2 cellular contexts compared by ENCODE assay signal in genomic region chr14:71266994-71267636, GRCh38.
TF ChIP-seq lines count a peak whose summit lies in the region.

No MANE protein-coding gene starts in this region.

TF ChIP-seq in liver, 16 proteins besides CTCF, POLR2A, EP300 and RAD21:
- TF ChIP-seq HNF4A (conservative IDR thresholded peaks at IDR 0.05) (no peak), EGR1 (IDR thresholded peaks at IDR 0.05; ENCODE audit: low read depth in 2 of 2) (no peak), SP1 (IDR thresholded peaks at IDR 0.05) (no peak), HNF4G (IDR thresholded peaks at IDR 0.05) (no peak), MAX (IDR thresholded peaks at IDR 0.05) (no peak), YY1 (IDR thresholded peaks at IDR 0.05) (no peak), ATF3 (IDR thresholded peaks at IDR 0.05) (no peak), NR2F2 (IDR thresholded peaks at IDR 0.05) (no peak), TAF1 (conservative IDR thresholded peaks at IDR 0.05) (no peak), REST (IDR thresholded peaks at IDR 0.05) (no peak), RXRA (IDR thresholded peaks at IDR 0.05) (no peak), FOXA1 (IDR thresholded peaks at IDR 0.05) (no peak)

TF ChIP-seq in HepG2, 621 proteins besides CTCF, POLR2A, EP300 and RAD21:
- TF ChIP-seq ZSCAN12 (CRISPR knock-in tag; IDR thresholded peaks at IDR 0.05) (no peak), PITX1 (CRISPR knock-in tag; IDR thresholded peaks at IDR 0.05) (no peak), KLF11 (CRISPR knock-in tag; IDR thresholded peaks at IDR 0.05) (no peak), HNF4G (IDR thresholded peaks at IDR 0.05; ENCODE audit: borderline replicate concordance, low read depth, low read length) (no peak), HNF4G (CRISPR knock-in tag; IDR thresholded peaks at IDR 0.05; ENCODE audit: borderline replicate concordance, low read depth) (no peak), DNMT1 (CRISPR knock-in tag; IDR thresholded peaks at IDR 0.05) (no peak), CBX2 (IDR thresholded peaks at IDR 0.05; ENCODE audit: low read depth, low read length) (no peak), CBX2 (CRISPR knock-in tag; IDR thresholded peaks at IDR 0.05; ENCODE audit: low read depth) (no peak), RAD51 (IDR thresholded peaks at IDR 0.05; ENCODE audit: borderline replicate concordance) (no peak), ZMAT5 (CRISPR knock-in tag; IDR thresholded peaks at IDR 0.05; ENCODE audit: borderline replicate concordance, low read depth) (no peak), ZFYVE20 (CRISPR knock-in tag; IDR thresholded peaks at IDR 0.05; ENCODE audit: borderline replicate concordance, low read depth) (no peak), PREB (CRISPR knock-in tag; IDR thresholded peaks at IDR 0.05) (no peak), ZNF33A (CRISPR knock-in tag; IDR thresholded peaks at IDR 0.05; ENCODE audit: borderline replicate concordance) (no peak), CHD2 (IDR thresholded peaks at IDR 0.05; ENCODE audit: low read depth, low read length) (no peak), SKIL (CRISPR knock-in tag; IDR thresholded peaks at IDR 0.05; ENCODE audit: borderline replicate concordance) (no peak), ZNF557 (CRISPR knock-in tag; IDR thresholded peaks at IDR 0.05) (no peak)
